1 cellular context compared by ENCODE assay signal in genomic region chr3:128725932-128726690, GRCh38.
A peak's percentile ranks its signal among the peaks of the same experiment; 100 is the strongest.
TF ChIP-seq lines count a peak whose summit lies in the region.

RAB7A (plus strand) TSS chr3:128726183; CDS start chr3:128795368, 69,185 bp downstream.

TF ChIP-seq in GM12878, 131 proteins besides CTCF, POLR2A, EP300 and RAD21 (continued from another document):
- TF ChIP-seq STAT3 (IDR thresholded peaks at IDR 0.05; ENCODE audit: low read depth, low read length), result no peak
- TF ChIP-seq RAD51 (IDR thresholded peaks at IDR 0.05), result peak; percentile 92
- no peak for TF ChIP-seq ZNF592 (IDR thresholded peaks at IDR 0.05)
- no peak for TF ChIP-seq ZNF24 (IDR thresholded peaks at IDR 0.05)
- TF ChIP-seq IKZF2 (IDR thresholded peaks at IDR 0.05), result no peak; a peak in 1 of 4 replicates
- peak in 1 of 2 experiments; percentile 52; a peak in 1 of 4 replicates for TF ChIP-seq ETV6 (conservative IDR thresholded peaks at IDR 0.05 in 1 of 2, IDR thresholded peaks at IDR 0.05 in 1 of 2; ENCODE audit: borderline replicate concordance in 1 of 2, low read depth in 1 of 2)
- no peak for TF ChIP-seq ZNF217 (IDR thresholded peaks at IDR 0.05)
- TF ChIP-seq MYC (IDR thresholded peaks at IDR 0.05; ENCODE audit: insufficient read depth, insufficient read length, insufficient replicate concordance, low read length, severe bottlenecking), result no peak
- TF ChIP-seq CBX5 (IDR thresholded peaks at IDR 0.05; ENCODE audit: low read depth), result no peak
- TF ChIP-seq PBX3 (IDR thresholded peaks at IDR 0.05; ENCODE audit: insufficient replicate concordance, low read depth, low read length), result no peak
- no peak for TF ChIP-seq REST (IDR thresholded peaks at IDR 0.05; ENCODE audit: low read depth, low read length)
- TF ChIP-seq NRF1 (conservative IDR thresholded peaks at IDR 0.05; ENCODE audit: low read depth, low read length), result no peak
- 0 out of 2 replicates have a peak, but pooled peaks have one; percentile 27 for TF ChIP-seq POLR2AphosphoS2 (IDR thresholded peaks at IDR 0.05; ENCODE audit: low read depth, low read length)
- TF ChIP-seq USF2 (IDR thresholded peaks at IDR 0.05; ENCODE audit: borderline replicate concordance, low read depth, low read length), result peak; percentile 84
- peak; percentile 42; the same call in 1 of the 2 replicates for TF ChIP-seq SMAD5 (IDR thresholded peaks at IDR 0.05; ENCODE audit: low read depth)
- TF ChIP-seq SREBF2 (IDR thresholded peaks at IDR 0.05; ENCODE audit: low read length), result no peak
- peak; percentile 81 for TF ChIP-seq TAF1 (IDR thresholded peaks at IDR 0.05; ENCODE audit: borderline replicate concordance, low read depth, low read length)
- TF ChIP-seq BCL11A (IDR thresholded peaks at IDR 0.05; ENCODE audit: low read depth, low read length), result no peak
- no peak; the same call in 1 of the 2 replicates for TF ChIP-seq ZNF207 (IDR thresholded peaks at IDR 0.05; ENCODE audit: borderline replicate concordance)
- no peak for TF ChIP-seq ZBTB11 (CRISPR knock-in tag; IDR thresholded peaks at IDR 0.05)
- no peak for TF ChIP-seq NFXL1 (IDR thresholded peaks at IDR 0.05; ENCODE audit: borderline replicate concordance)
- TF ChIP-seq ZBTB4 (CRISPR knock-in tag; IDR thresholded peaks at IDR 0.05), result no peak
- no peak for TF ChIP-seq SREBF1 (IDR thresholded peaks at IDR 0.05; ENCODE audit: low read length)
- TF ChIP-seq NKRF (conservative IDR thresholded peaks at IDR 0.05), result peak; percentile 78
- TF ChIP-seq ASH2L (IDR thresholded peaks at IDR 0.05; ENCODE audit: borderline replicate concordance, low read depth), result 0 out of 2 replicates have a peak, but pooled peaks have one; percentile 72
- no peak for TF ChIP-seq WRNIP1 (IDR thresholded peaks at IDR 0.05; ENCODE audit: borderline replicate concordance, low read depth, low read length)
- no peak; the same call in 1 of the 2 replicates for TF ChIP-seq RFX5 (IDR thresholded peaks at IDR 0.05; ENCODE audit: low read depth, low read length)
- peak; percentile 35 for TF ChIP-seq BCL3 (IDR thresholded peaks at IDR 0.05; ENCODE audit: borderline replicate concordance, insufficient read depth, low read depth, low read length, poor library complexity, severe bottlenecking)
- peak; percentile 99 for TF ChIP-seq RCOR1 (conservative IDR thresholded peaks at IDR 0.05; ENCODE audit: low read depth, low read length)
- TF ChIP-seq MXI1 (IDR thresholded peaks at IDR 0.05; ENCODE audit: low read depth, low read length), result peak; percentile 64
- no peak for TF ChIP-seq ATF2 (IDR thresholded peaks at IDR 0.05; ENCODE audit: low read length)
TF ChIP-seq in GM12878: peak in this region for 49.
